8 cellular contexts compared by ENCODE assay signal in the genomic region with DNA sequence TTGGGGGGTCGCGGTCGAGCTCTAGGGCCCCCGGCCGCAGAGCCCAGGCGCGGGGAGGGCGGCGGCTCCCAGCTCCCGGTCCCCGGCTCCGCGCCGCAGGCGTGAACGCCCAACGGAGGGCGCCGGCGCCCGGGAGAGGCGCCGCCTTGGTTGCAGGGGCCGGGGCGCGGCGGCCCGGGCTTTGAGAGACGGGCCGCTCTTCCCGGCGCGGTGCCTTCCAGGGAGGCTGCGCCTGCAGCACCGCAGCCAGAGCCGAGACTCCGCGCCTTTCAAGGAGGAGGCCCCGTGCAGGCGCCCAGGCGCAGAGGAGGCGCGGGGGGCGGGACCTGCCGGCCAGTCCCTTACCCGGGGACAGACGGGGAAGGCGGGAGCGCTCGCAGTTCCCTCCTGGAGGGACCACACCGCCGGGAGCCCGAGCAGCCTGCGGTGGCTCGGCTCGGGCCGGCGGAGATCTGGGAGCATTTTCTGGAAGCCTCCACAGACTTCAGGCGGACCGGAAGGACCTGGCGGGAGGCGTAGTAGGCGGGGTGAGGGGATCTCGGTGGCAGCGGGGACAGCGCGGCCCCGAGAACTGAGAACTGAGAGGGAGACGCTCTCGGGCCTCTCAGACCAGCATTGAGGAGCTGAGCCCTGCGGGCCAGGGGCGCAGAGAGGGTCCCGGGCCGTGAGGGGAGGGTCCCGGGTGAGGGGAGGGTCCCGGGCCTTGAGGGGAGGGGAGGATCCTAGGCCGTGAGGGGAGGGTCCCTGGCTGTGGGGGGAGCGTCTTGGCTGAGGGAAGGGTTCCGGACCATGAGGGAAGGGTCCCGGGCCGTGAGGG. TPM values are rescaled to one million over a fixed set of nuclear protein-coding genes. Genes with fewer than 3 reads are reported as not detected.
DNase-seq lines count a peak whose midpoint lies in the region; ATAC-seq and TF ChIP-seq lines count a peak whose summit lies in the region.

No MANE protein-coding gene starts in this region.

- peaks cover 10% of the 10 kb centered on the region for H3K4me1 Mint-ChIP-seq in T-helper 17 cell

- no peak overlapping the region for H3K27ac Mint-ChIP-seq in T-helper 17 cell

- H3K9ac ChIP-seq in BLaER1 treated with 17β-estradiol and CSF1 and Interleukin-3, amounts not matched to agents 10 nM and 100 nM: 0 out of 22 replicates have a peak overlapping the region, but pooled peaks of 1 of the 11 experiments have one; percentile 17

- peak overlapping the region in 8 of 10 experiments; percentile 15 to 57 (median 34); a peak in 11 of 20 replicates for H3K4me3 ChIP-seq in BLaER1 treated with 17β-estradiol and CSF1 and Interleukin-3, amounts not matched to agents 10 nM and 100 nM
- H3K4me3 ChIP-seq in dorsolateral prefrontal cortex (peak overlapping the region; percentile 43 to 76 (median 64)), lung (peak overlapping the region; percentile 50)

- H3K36me3 ChIP-seq in BLaER1 treated with 17β-estradiol and CSF1 and Interleukin-3, amounts not matched to agents 10 nM and 100 nM: no peaks in the 10 kb centered on the region
- no peaks in the 10 kb centered on the region for H3K36me3 ChIP-seq in lung (ENCODE audit: control insufficient read depth in 2 of 2, insufficient read depth in 2 of 2, low read length in 2 of 2)

- WGBS in lung, 2 donors: 1 to 2% methylated on average over 51 to 81 of the region's 81 CpGs

- H3K4me3 Mint-ChIP-seq in T-helper 17 cell: peak overlapping the region; percentile 85

- intact Hi-C loops in dorsolateral prefrontal cortex (cut with DNase I): loop anchor here (2.0 to 5.0 kb wide), 3 partner anchors 84 to 449 kb away; no protein-coding TSS in a partner anchor

- H3K27me3 ChIP-seq in BLaER1 treated with 17β-estradiol and CSF1 and Interleukin-3, amounts not matched to agents 10 nM and 100 nM: peaks cover 42 to 71% (median 63%) of the 10 kb centered on the region in 11 experiments
- H3K27me3 ChIP-seq in dorsolateral prefrontal cortex (peaks cover 0 to 4% (median 0%) of the 10 kb centered on the region in 45 donors), lung (ENCODE audit: control insufficient read depth, insufficient read depth) (no peaks in the 10 kb centered on the region)

- no peak overlapping the region for H3K27ac ChIP-seq in BLaER1 treated with 17β-estradiol and CSF1 and Interleukin-3, amounts not matched to agents 10 nM and 100 nM
- H3K27ac ChIP-seq in dorsolateral prefrontal cortex (peak overlapping the region in 47 of 59 donors; percentile 5 to 84 (median 57)), lung (ENCODE audit: low read depth in 1 of 2, low read length in 1 of 2) (peak overlapping the region; percentile 36 to 83)

- DNase-seq in T-helper 17 cell (no peak), dorsolateral prefrontal cortex (peak in 4 of 10 donors; percentile 43 to 65 (median 62)), lung (ENCODE audit: low spot score) (no peak)
- DNase-seq in stimulated activated naive CD8-positive, alpha-beta T cell treated with anti-CD3 and anti-CD28 coated beads, Interleukin-15, Interleukin-2, amounts not matched to agents 100 U/mL and 50 U/mL, for 24 hours: peak; percentile 43
- no peak for DNase-seq in effector CD8-positive, alpha-beta T cell (lab: John Stamatoyannopoulos, UW)

- H3K4me1 ChIP-seq in BLaER1 treated with 17β-estradiol and CSF1 and Interleukin-3, amounts not matched to agents 10 nM and 100 nM: peaks cover 5 to 24% (median 12%) of the 10 kb centered on the region in 10 experiments; a peak in 16 of 20 replicates
- peaks cover 0 to 8% of the 10 kb centered on the region in 2 donors for H3K4me1 ChIP-seq in lung (ENCODE audit: control insufficient read depth in 2 of 2, insufficient read depth in 2 of 2, low read length in 2 of 2)

- peaks cover 0 to 17% (median 6%) of the 10 kb centered on the region in 11 experiments; a peak in 5 of 22 replicates for H4K20me1 ChIP-seq in BLaER1 treated with 17β-estradiol and CSF1 and Interleukin-3, amounts not matched to agents 10 nM and 100 nM

- H3K27me3 Mint-ChIP-seq in T-helper 17 cell: peaks cover 43% of the 10 kb centered on the region

- peak overlapping the region; percentile 3 to 84 (median 34); a peak in 18 of 22 replicates for H3K4me2 ChIP-seq in BLaER1 treated with 17β-estradiol and CSF1 and Interleukin-3, amounts not matched to agents 10 nM and 100 nM

- no peak for TF ChIP-seq CTCF in dorsolateral prefrontal cortex (IDR thresholded peaks at IDR 0.05 in 54 of 56, conservative IDR thresholded peaks at IDR 0.05 in 2 of 56; ENCODE audit: low read depth in 1 of 56, partially characterized antibody in 56 of 56)
- no peak for TF ChIP-seq CTCF in lung (IDR thresholded peaks at IDR 0.05; ENCODE audit: control extremely low read depth, extremely low read depth)

- peaks cover 2% of the 10 kb centered on the region for H3K36me3 Mint-ChIP-seq in T-helper 17 cell (ENCODE audit: low read depth)

- peak; percentile 39 for ATAC-seq in GM19324 (IDR thresholded peaks at IDR 0.05; ENCODE audit: low FRiP score, unreplicated experiment)
- peak; percentile 12 for ATAC-seq in HG03520 (IDR thresholded peaks at IDR 0.05; ENCODE audit: unreplicated experiment)
- ATAC-seq in T-helper 17 cell: peak; percentile 12
- peak; percentile 58 for ATAC-seq in lung (ENCODE audit: insufficient read depth, low FRiP score)
- ATAC-seq in stimulated activated naive CD8-positive, alpha-beta T cell treated with anti-CD3 and anti-CD28 coated beads, Interleukin-15, Interleukin-2, amounts not matched to agents 100 U/mL and 50 U/mL, for 24 hours: peak; percentile 33

- H3K9me3 ChIP-seq in BLaER1 treated with 17β-estradiol and CSF1 and Interleukin-3, amounts not matched to agents 10 nM and 100 nM (replicated peaks in 1 of 11): peaks cover 5 to 16% (median 9%) of the 10 kb centered on the region in 11 experiments; a peak in 17 of 22 replicates
- no peaks in the 10 kb centered on the region for H3K9me3 ChIP-seq in T-helper 17 cell (ENCODE audit: control insufficient read depth, low read length, poor library complexity, severe bottlenecking)
- peaks cover 0 to 2% of the 10 kb centered on the region in 2 donors for H3K9me3 ChIP-seq in lung (ENCODE audit: control insufficient read depth in 2 of 2, insufficient read depth in 1 of 2, low read length in 1 of 2)

RNA-seq across cellular contexts. Expression of gene MCF2L, which starts 25.5 kb away (rescaled TPM):
- total RNA-seq in T-helper 17 cell (10 to 100 TPM in 1 of 2 donors, 1 to 10 TPM in 1; 9.7 to 13.2 TPM), dorsolateral prefrontal cortex (100 to 1,000 TPM; 181 to 436 (median 311) TPM), lung (10 to 100 TPM; 33.3 to 78.7 TPM)
- 10 to 100 TPM; 21.0 to 38.5 TPM for polyA plus RNA-seq in lung

Comparison
In these comparisons a context has a peak if more than half of its experiments do, and no peak if none do; other contexts are left out.
1. H3K27ac ChIP-seq: peak in dorsolateral prefrontal cortex (47 of 59) and lung (2 of 2); none in BLaER1 treated with 17β-estradiol and CSF1 and Interleukin-3, amounts not matched to agents 10 nM and 100 nM (0 of 11).
2. Peak in every context shown above with its lines, with median percentiles within 50 percentile points of each other: H3K4me3 ChIP-seq and ATAC-seq.